In the genomic region with DNA sequence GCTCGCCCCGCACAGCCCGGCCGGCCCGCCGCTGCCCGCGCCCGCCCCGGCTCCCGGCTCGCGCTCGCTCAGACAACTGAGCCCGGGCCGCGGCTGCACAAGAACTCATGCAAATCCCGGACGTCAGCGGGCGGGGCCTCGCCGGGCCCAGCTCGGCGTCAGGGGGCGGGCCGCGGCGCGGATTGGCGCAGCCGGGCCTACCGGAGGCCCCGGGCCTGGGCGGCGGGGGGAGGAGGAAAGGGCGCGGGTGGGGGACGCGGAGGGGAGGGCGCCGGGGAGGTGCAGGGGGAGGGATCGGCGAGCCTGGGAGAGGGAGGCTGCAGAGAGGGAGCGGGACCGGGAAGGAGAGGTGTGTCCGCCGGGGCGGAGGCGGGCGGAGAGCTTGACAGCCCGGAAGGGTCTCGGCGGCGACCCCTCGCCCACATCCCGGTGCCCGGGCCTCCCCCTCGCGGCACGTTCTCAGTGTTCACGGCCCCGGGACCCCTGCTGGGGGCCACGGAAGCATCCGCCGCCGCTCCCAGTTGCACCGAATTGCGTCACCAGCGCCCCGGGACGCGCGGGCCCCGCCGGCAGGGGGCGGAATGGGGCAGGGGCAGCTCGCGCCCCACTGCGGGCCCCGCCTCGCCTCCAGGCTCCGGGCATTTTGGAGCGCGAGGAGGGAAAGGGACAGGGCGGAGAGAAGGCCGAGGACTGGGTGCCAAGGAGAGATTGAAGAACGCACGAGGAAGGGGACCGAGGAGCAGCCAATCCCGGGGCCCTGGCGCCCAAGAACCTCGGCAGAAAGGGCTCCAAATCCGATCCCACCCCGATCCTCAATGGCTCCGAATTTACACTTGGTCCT, we compare ENCODE assay signal across 8 cellular contexts. TPM values are rescaled to one million over a fixed set of nuclear protein-coding genes. Genes with fewer than 3 reads are reported as not detected.
DNase-seq lines count a peak whose midpoint lies in the region; ATAC-seq, FAIRE-seq and TF ChIP-seq lines count a peak whose summit lies in the region.

Gene CBX4, minus strand, starts transcription at position 78 of the 841 bp plus-strand sequence. CDS start 189 bp downstream, outside the sequence.

- WGBS in pancreas, 2 donors: 0 to 1% methylated on average over 79 to 95 of the region's 96 CpGs
- 2% methylated on average over 23 to 44 of the region's 96 CpGs for WGBS in thyroid gland, 2 donors

- H3K4me3 ChIP-seq in pancreas (peak within 1 kb of the TSS; percentile 63 to 75 (median 69)), thyroid gland (replicated peaks in 1 of 3) (peak within 1 kb of the TSS; percentile 58 to 86 (median 67))

- H3K27ac ChIP-seq in pancreas: peak within 1 kb of the TSS; percentile 92 to 96 (median 94)
- H3K27ac ChIP-seq in thyroid gland: peak within 1 kb of the TSS; percentile 90 to 97 (median 93)

- peak; percentile 82 to 98 for TF ChIP-seq POLR2A in thyroid gland (IDR thresholded peaks at IDR 0.05)

- POLR2A ChIA-PET in HEK293T (lab: Yijun Ruan, JAX): interaction anchor here (0.5 to 6.1 kb wide), 25 partner anchors 10 to 1999 kb away, joined by 3 to 58 read pairs (median 4); partner anchors contain the start of genes CBX2 and CBX8

- peak; percentile 64 to 77 (median 72) for ATAC-seq in pancreas

- peak; percentile 74 for DNase-seq in GF-D8 (lab: John Stamatoyannopoulos, UW)
- DNase-seq in HEK293T (ENCODE audit: extremely low spot score): peak; percentile 95
- DNase-seq in NCI-H1092 treated with DMSO at 0.1 percent for 48 hours (lab: John Stamatoyannopoulos, UW): peak; percentile 89
- peak; percentile 78 for DNase-seq in SKM-1 treated with dmso at 0.1 percent for 144 hours (lab: John Stamatoyannopoulos, UW; ENCODE audit: unreplicated experiment)
- peak; percentile 93 to 99 (median 98) for DNase-seq in head of caudate nucleus
- peak; percentile 96 to 98 (median 98) for DNase-seq in pancreas
- peak; percentile 97 for DNase-seq in thyroid gland

- H3K27me3 Mint-ChIP-seq in activated naive CD8-positive, alpha-beta T cell: peaks cover 3% of the 10 kb centered on the region

- H3K36me3 ChIP-seq in pancreas (peaks cover 0 to 3% (median 0%) of the 10 kb centered on the region in 3 donors), thyroid gland (peaks cover 6 to 7% of the 10 kb centered on the region in 2 donors)

- H3K27me3 ChIP-seq in pancreas (peaks cover 0 to 24% (median 1%) of the 10 kb centered on the region in 4 donors), thyroid gland (peaks cover 27% of the 10 kb centered on the region)

- FAIRE-seq in pancreas (lab: Jason Lieb, UNC): no peak

- H3K4me1 Mint-ChIP-seq in activated naive CD8-positive, alpha-beta T cell (ENCODE audit: low read depth): peaks cover 40% of the 10 kb centered on the region

- H3K4me1 ChIP-seq in pancreas (peaks cover 19 to 45% (median 23%) of the 10 kb centered on the region in 3 donors), thyroid gland (peaks cover 54 to 66% of the 10 kb centered on the region in 2 donors)

- H3K4me3 Mint-ChIP-seq in activated naive CD8-positive, alpha-beta T cell: peak within 1 kb of the TSS; percentile 89

- H3K27ac Mint-ChIP-seq in activated naive CD8-positive, alpha-beta T cell: peak within 1 kb of the TSS; percentile 80

- intact Hi-C loops in head of caudate nucleus (cut with DNase I): loop anchor here (2.0 to 10.0 kb wide), 5 partner anchors 29 to 153 kb away; partner anchors contain the start of gene CBX8
- intact Hi-C loops in pancreas (cut with DNase I): no loop called here
- intact Hi-C loops in thyroid gland (cut with DNase I): loop anchor here (5.0 kb wide), 1 partner anchor 37 kb away; no protein-coding TSS in a partner anchor

- TF ChIP-seq CTCF in pancreas (IDR thresholded peaks at IDR 0.05) (peak; percentile 65 to 72 (median 66)), thyroid gland (IDR thresholded peaks at IDR 0.05) (peak in 5 of 6 experiments; percentile 25 to 65 (median 51))

- H3K36me3 Mint-ChIP-seq in activated naive CD8-positive, alpha-beta T cell: peaks cover 2% of the 10 kb centered on the region

- no peaks in the 10 kb centered on the region for H3K9me3 Mint-ChIP-seq in activated naive CD8-positive, alpha-beta T cell (ENCODE audit: low read depth)

- CTCF ChIA-PET in HEK293T (lab: Yijun Ruan, JAX): interaction anchor here (0.6 to 1.8 kb wide), 13 partner anchors 9 to 1008 kb away, joined by 3 to 6 read pairs (median 4); no protein-coding TSS in a partner anchor

- H3K9me3 ChIP-seq in pancreas (no peaks in the 10 kb centered on the region), thyroid gland (no peaks in the 10 kb centered on the region)

TF ChIP-seq in HEK293T, 16 proteins besides CTCF, POLR2A, EP300 and RAD21:
- TF ChIP-seq L3MBTL2 (conservative IDR thresholded peaks at IDR 0.05) (peak; percentile 81), ARNT (IDR thresholded peaks at IDR 0.05) (peak; percentile 51; the same call in 1 of the 2 replicates), HDGF (IDR thresholded peaks at IDR 0.05; ENCODE audit: borderline replicate concordance) (no peak), NFRKB (IDR thresholded peaks at IDR 0.05) (no peak), CTBP1 (IDR thresholded peaks at IDR 0.05; ENCODE audit: borderline replicate concordance) (no peak), FOXM1 (IDR thresholded peaks at IDR 0.05; ENCODE audit: borderline replicate concordance) (peak; percentile 70; the same call in 1 of the 2 replicates), ZNF384 (IDR thresholded peaks at IDR 0.05) (no peak), FOXK2 (IDR thresholded peaks at IDR 0.05) (no peak)
- TF ChIP-seq, protein P1, sequence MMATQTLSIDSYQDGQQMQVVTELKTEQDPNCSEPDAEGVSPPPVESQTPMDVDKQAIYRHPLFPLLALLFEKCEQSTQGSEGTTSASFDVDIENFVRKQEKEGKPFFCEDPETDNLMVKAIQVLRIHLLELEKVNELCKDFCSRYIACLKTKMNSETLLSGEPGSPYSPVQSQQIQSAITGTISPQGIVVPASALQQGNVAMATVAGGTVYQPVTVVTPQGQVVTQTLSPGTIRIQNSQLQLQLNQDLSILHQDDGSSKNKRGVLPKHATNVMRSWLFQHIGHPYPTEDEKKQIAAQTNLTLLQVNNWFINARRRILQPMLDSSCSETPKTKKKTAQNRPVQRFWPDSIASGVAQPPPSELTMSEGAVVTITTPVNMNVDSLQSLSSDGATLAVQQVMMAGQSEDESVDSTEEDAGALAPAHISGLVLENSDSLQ (IDR thresholded peaks at IDR 0.05): no peak

RNA-seq across cellular contexts. Expression of gene CBX4, which starts in this region (rescaled TPM):
- 10 to 100 TPM; 11.1 to 42.4 (median 18.0) TPM for total RNA-seq in pancreas
- 10 to 100 TPM; 15.0 to 18.5 TPM for polyA plus RNA-seq in pancreas
- total RNA-seq in thyroid gland: 10 to 100 TPM in 3 of 4 donors, 1 to 10 TPM in 1; 5.6 to 17.2 (median 13.5) TPM

Comparison
In these comparisons a context has a peak if more than half of its experiments do, and no peak if none do; other contexts are left out.
1. Peak in every context shown above with its lines: DNase-seq, ATAC-seq, H3K4me3 ChIP-seq and H3K27ac ChIP-seq.
2. intact Hi-C loops: an anchor here in head of caudate nucleus (2.0 to 10.0 kb wide) and thyroid gland (5.0 kb wide); none called in pancreas.